3 cellular contexts compared by ENCODE assay signal in genomic region chr9:89010526-89011089, GRCh38.
TF ChIP-seq lines count a peak whose summit lies in the region.

No MANE protein-coding gene starts in this region.

TF ChIP-seq in HepG2, 621 proteins besides CTCF, POLR2A, EP300 and RAD21:
- TF ChIP-seq MAFK (conservative IDR thresholded peaks at IDR 0.05 in 1 of 2, IDR thresholded peaks at IDR 0.05 in 1 of 2; ENCODE audit: low read length in 2 of 2) (peak; percentile 40 to 64; a peak in 2 of 4 replicates), TCF7L2 (IDR thresholded peaks at IDR 0.05; ENCODE audit: low read depth, low read length) (no peak), MAFF (IDR thresholded peaks at IDR 0.05; ENCODE audit: low read depth, low read length) (0 out of 2 replicates have a peak, but pooled peaks have one; percentile 7)
TF ChIP-seq in HepG2: peak in this region for 2.

TF ChIP-seq in K562, 482 proteins besides CTCF, POLR2A, EP300 and RAD21:
- TF ChIP-seq, protein P1, sequence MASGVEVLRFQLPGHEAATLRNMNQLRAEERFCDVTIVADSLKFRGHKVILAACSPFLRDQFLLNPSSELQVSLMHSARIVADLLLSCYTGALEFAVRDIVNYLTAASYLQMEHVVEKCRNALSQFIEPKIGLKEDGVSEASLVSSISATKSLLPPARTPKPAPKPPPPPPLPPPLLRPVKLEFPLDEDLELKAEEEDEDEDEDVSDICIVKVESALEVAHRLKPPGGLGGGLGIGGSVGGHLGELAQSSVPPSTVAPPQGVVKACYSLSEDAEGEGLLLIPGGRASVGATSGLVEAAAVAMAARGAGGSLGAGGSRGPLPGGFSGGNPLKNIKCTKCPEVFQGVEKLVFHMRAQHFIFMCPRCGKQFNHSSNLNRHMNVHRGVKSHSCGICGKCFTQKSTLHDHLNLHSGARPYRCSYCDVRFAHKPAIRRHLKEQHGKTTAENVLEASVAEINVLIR (CRISPR knock-in tag; IDR thresholded peaks at IDR 0.05): no peak
- TF ChIP-seq MAFG (tag; conservative IDR thresholded peaks at IDR 0.05) (0 out of 2 replicates have a peak, but pooled peaks have one; percentile 19), SIN3A (IDR thresholded peaks at IDR 0.05; ENCODE audit: borderline replicate concordance in 2 of 2, control insufficient read depth in 1 of 2, low read depth in 2 of 2, low read length in 2 of 2) (no peak)

TF ChIP-seq in SK-N-SH treated with all-trans-retinoic acid at 6 μM for 48 hours, 23 proteins besides CTCF, POLR2A, EP300 and RAD21:
- TF ChIP-seq, protein P2, sequence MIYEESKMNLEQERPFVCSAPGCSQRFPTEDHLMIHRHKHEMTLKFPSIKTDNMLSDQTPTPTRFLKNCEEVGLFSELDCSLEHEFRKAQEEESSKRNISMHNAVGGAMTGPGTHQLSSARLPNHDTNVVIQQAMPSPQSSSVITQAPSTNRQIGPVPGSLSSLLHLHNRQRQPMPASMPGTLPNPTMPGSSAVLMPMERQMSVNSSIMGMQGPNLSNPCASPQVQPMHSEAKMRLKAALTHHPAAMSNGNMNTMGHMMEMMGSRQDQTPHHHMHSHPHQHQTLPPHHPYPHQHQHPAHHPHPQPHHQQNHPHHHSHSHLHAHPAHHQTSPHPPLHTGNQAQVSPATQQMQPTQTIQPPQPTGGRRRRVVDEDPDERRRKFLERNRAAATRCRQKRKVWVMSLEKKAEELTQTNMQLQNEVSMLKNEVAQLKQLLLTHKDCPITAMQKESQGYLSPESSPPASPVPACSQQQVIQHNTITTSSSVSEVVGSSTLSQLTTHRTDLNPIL (CRISPR knock-in tag; IDR thresholded peaks at IDR 0.05; ENCODE audit: low read depth): no peak
- TF ChIP-seq ZNF8 (CRISPR knock-in tag; IDR thresholded peaks at IDR 0.05) (no peak), RARB (CRISPR knock-in tag; IDR thresholded peaks at IDR 0.05) (no peak), ZNF565 (CRISPR knock-in tag; conservative IDR thresholded peaks at IDR 0.05; ENCODE audit: low read depth) (no peak), ARNTL (CRISPR knock-in tag; IDR thresholded peaks at IDR 0.05; ENCODE audit: borderline replicate concordance, low read depth) (no peak)
